ENCODE assay signal across 14 cellular contexts in the genomic region with DNA sequence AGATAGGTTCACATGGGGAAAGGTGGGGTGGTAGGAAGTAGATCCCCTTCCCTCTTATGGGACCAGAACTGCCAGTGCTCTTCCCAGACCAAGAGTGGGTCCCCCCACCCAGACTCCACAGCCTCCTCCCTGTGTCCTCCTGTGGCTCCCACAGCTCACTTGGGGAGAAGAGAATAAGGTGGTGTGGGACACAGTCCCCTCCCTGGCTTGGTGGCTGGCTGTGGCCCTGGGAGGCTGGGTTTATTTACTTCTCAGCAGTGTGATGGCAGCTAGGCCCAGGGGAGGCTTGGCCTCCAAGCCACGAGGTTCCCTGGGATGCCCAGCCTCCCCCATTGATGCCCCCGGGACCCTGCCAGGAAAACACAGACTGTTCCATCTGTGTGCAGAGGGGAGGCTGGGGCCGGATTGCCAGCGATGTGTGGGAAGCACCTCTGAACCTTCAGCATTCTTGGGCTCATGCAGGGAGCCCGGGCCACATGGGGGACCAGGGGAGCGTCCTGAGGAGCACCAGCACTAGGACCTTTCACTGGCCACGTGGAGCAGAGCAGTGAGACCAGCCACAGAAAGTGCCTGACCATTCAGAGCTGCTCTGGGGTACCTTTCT. TPM values are rescaled to one million over a fixed set of nuclear protein-coding genes. Genes with fewer than 3 reads are reported as not detected.
DNase-seq lines count a peak whose midpoint lies in the region; ATAC-seq and TF ChIP-seq lines count a peak whose summit lies in the region.
"Had no signal": no experiment of that assay in that cellular context is flagged by ENCODE, and none has a peak within 500 bp of the region (broad histone marks: within the 10 kb centered on the region; RNA-seq: fewer than 3 reads in every experiment).

No MANE protein-coding gene starts in this region.

- dilution Hi-C loops in IMR-90 (cut with HindIII; ENCODE audit: low sequenced_read_pairs, unreplicated experiment) = no loop called here

- H4K8ac ChIP-seq in IMR-90 (ENCODE audit: low read depth in 2 of 2, low read length in 2 of 2) = no peak overlapping the region

- H3K79me1 ChIP-seq in IMR-90 (ENCODE audit: low read depth in 1 of 2, low read length in 2 of 2) = peaks cover 20 to 42% of the 10 kb centered on the region in 2 experiments

- no peak for TF ChIP-seq POLR2A in IMR-90 (IDR thresholded peaks at IDR 0.05; ENCODE audit: low read depth, low read length)

- DNase-seq in CD4-positive, alpha-beta T cell = no peak
- DNase-seq in IMR-90 (no peak), osteoblast (ENCODE audit: insufficient read length, low spot score, missing footprints) (peak; percentile 87), endothelial cell (ENCODE audit: low spot score) (no peak)
- no peak for DNase-seq in central memory CD8-positive, alpha-beta T cell (ENCODE audit: low spot score in 2 of 2)
- DNase-seq in stimulated activated naive CD4-positive, alpha-beta T cell treated with Interleukin-2 at 50 U/mL for 16 hours (lab: John Stamatoyannopoulos, UW) = no peak
- no peak for DNase-seq in stimulated activated CD4-positive, alpha-beta T cell treated with anti-CD3 and anti-CD28 coated beads, Interleukin-12 subunit alpha, Interleukin-12 subunit beta, amount 100 ng/mL, for 4 hours
- DNase-seq: DND-41, foreskin keratinocyte had no signal

- peak overlapping the region; percentile 40 for H2AK9ac ChIP-seq in IMR-90 (replicated peaks; ENCODE audit: low read depth, low read length, poor library complexity)

- no peak overlapping the region for H3K27ac ChIP-seq in CD4-positive, alpha-beta T cell (ENCODE audit: low read depth, low read length)
- H3K27ac ChIP-seq in IMR-90 (ENCODE audit: insufficient read depth, low read length) (no peak overlapping the region), osteoblast (ENCODE audit: low read depth, low read length) (no peak overlapping the region)
- H3K27ac ChIP-seq: cardiac muscle cell, foreskin keratinocyte, SJCRH30 had no signal

- no peak for TF ChIP-seq CTCF in CD4-positive, alpha-beta T cell (IDR thresholded peaks at IDR 0.05)
- no peak for TF ChIP-seq CTCF in IMR-90 (conservative IDR thresholded peaks at IDR 0.05; ENCODE audit: low read depth, low read length)
- no peak for TF ChIP-seq CTCF in osteoblast (IDR thresholded peaks at IDR 0.05; ENCODE audit: extremely low read depth, low read depth, low read length)
- TF ChIP-seq CTCF in endothelial cell (IDR thresholded peaks at IDR 0.05; ENCODE audit: unreplicated experiment) = no peak

- in situ Hi-C loops in IMR-90 (cut with MboI; ENCODE audit: low sequenced_read_pairs) = no loop called here

- peaks cover 22% of the 10 kb centered on the region for H3K79me2 ChIP-seq in osteoblast (ENCODE audit: insufficient read depth, low read length)

- no peak for TF ChIP-seq RAD21 in IMR-90 (IDR thresholded peaks at IDR 0.05; ENCODE audit: low read length)

- no peaks in the 10 kb centered on the region for H3K27me3 Mint-ChIP-seq in CD4-positive, alpha-beta T cell
- H3K27me3 Mint-ChIP-seq in central memory CD8-positive, alpha-beta T cell = no peaks in the 10 kb centered on the region
- peaks cover 25% of the 10 kb centered on the region for H3K27me3 Mint-ChIP-seq in endothelial cell (ENCODE audit: unreplicated experiment)

- no peak overlapping the region for H2BK15ac ChIP-seq in IMR-90 (ENCODE audit: low read depth, low read length)

- no peak overlapping the region for H3K9ac ChIP-seq in IMR-90 (ENCODE audit: low read depth, low read length)

- H3K4me1 ChIP-seq in IMR-90 (ENCODE audit: control insufficient read depth, insufficient read depth, low read length) (peaks cover 20% of the 10 kb centered on the region), osteoblast (ENCODE audit: insufficient read depth, low read length) (peaks cover 20% of the 10 kb centered on the region)

- POLR2A ChIA-PET in CD4-positive, alpha-beta T cell (lab: Charles Lee) = interaction anchor here (0.6 to 1.5 kb wide), 2 partner anchors 48 to 63 kb away, joined by 4 to 9 read pairs; partner anchors contain the start of genes HILPDA and RBM28
- POLR2A ChIA-PET in IMR-90 (lab: Charles Lee; ENCODE audit: unreplicated experiment) = no interaction called here

- CTCF ChIA-PET in CD4-positive, alpha-beta T cell (lab: Charles Lee) = interaction anchor here (1.4 to 3.1 kb wide), 3 partner anchors 8 to 60 kb away, joined by 4 to 9 read pairs (median 8); no protein-coding TSS in a partner anchor
- CTCF ChIA-PET in IMR-90 (lab: Yijun Ruan, JAX) = interaction anchor here (0.6 to 1.3 kb wide), 4 partner anchors 18 to 89 kb away, joined by 3 to 4 read pairs (median 3); no protein-coding TSS in a partner anchor

- H2AK5ac ChIP-seq in IMR-90 (ENCODE audit: low read depth, low read length) = no peak overlapping the region; the same call in 1 of the 2 replicates

- H2BK20ac ChIP-seq in IMR-90 (ENCODE audit: low read depth, low read length) = no peak overlapping the region

- no TSS peak for BruUV-seq in IMR-90 (replicated peaks; lab: Mats Ljungman, UMichigan)

- no peak overlapping the region for H2BK120ac ChIP-seq in IMR-90 (ENCODE audit: low read depth, low read length)

- H2AFZ ChIP-seq in IMR-90 (replicated peaks; ENCODE audit: low read length, poor library complexity) (no peak overlapping the region), osteoblast (ENCODE audit: low read length) (no peak overlapping the region)

- intact Hi-C loops in CD4-positive, alpha-beta T cell (cut with DNase I, micrococcal nuclease) = loop anchor here in 1 of 2 experiments (5.0 kb wide), 2 partner anchors 65 to 755 kb away; partner anchors contain the start of genes RBM28 and SND1
- intact Hi-C loops in IMR-90 (cut with micrococcal nuclease) = no loop called here

- H3K4me3 ChIP-seq in IMR-90 (ENCODE audit: insufficient read depth, low read depth, low read length) (no peak overlapping the region), osteoblast (ENCODE audit: insufficient read depth, low read length) (no peak overlapping the region)
- H3K4me3 ChIP-seq: cardiac muscle cell, SJCRH30 had no signal

- H3K23ac ChIP-seq in IMR-90 (ENCODE audit: low read depth, low read length) = no peak overlapping the region

- peaks cover 61% of the 10 kb centered on the region for H3K4me1 Mint-ChIP-seq in CD4-positive, alpha-beta T cell (ENCODE audit: low read depth)
- peaks cover 44% of the 10 kb centered on the region for H3K4me1 Mint-ChIP-seq in central memory CD8-positive, alpha-beta T cell
- peaks cover 11% of the 10 kb centered on the region for H3K4me1 Mint-ChIP-seq in endothelial cell (ENCODE audit: unreplicated experiment)

- no peak overlapping the region for H3K56ac ChIP-seq in IMR-90 (ENCODE audit: extremely low read depth, insufficient read depth, low read length)

- no peaks in the 10 kb centered on the region for H3K27me3 ChIP-seq in CD4-positive, alpha-beta T cell (ENCODE audit: control insufficient read depth, insufficient read depth, low read length)
- no peaks in the 10 kb centered on the region for H3K27me3 ChIP-seq in IMR-90 (ENCODE audit: control insufficient read depth, insufficient read depth, low read length)
- H3K27me3 ChIP-seq in osteoblast (ENCODE audit: insufficient read depth, low read length) = peaks cover 2% of the 10 kb centered on the region
- H3K27me3 ChIP-seq: foreskin keratinocyte, right atrium auricular region, SJCRH30 had no signal

- no peak overlapping the region for H4K5ac ChIP-seq in IMR-90 (ENCODE audit: low read depth, low read length)

- peaks cover 12% of the 10 kb centered on the region for H3K36me3 Mint-ChIP-seq in CD4-positive, alpha-beta T cell (ENCODE audit: low read depth)
- H3K36me3 Mint-ChIP-seq in central memory CD8-positive, alpha-beta T cell (ENCODE audit: insufficient read depth) = peaks cover 3% of the 10 kb centered on the region
- no peaks in the 10 kb centered on the region for H3K36me3 Mint-ChIP-seq in endothelial cell (ENCODE audit: low read depth, unreplicated experiment)

- no peak overlapping the region for H3K18ac ChIP-seq in IMR-90 (ENCODE audit: low read depth, low read length)

- H3K4ac ChIP-seq in IMR-90 (ENCODE audit: low read depth, low read length) = no peak overlapping the region

- H3K14ac ChIP-seq in IMR-90 (replicated peaks; ENCODE audit: low read depth, low read length) = no peak overlapping the region

- H3K9me3 Mint-ChIP-seq in CD4-positive, alpha-beta T cell = no peaks in the 10 kb centered on the region
- no peaks in the 10 kb centered on the region for H3K9me3 Mint-ChIP-seq in central memory CD8-positive, alpha-beta T cell
- no peaks in the 10 kb centered on the region for H3K9me3 Mint-ChIP-seq in endothelial cell (ENCODE audit: unreplicated experiment)

- no peak overlapping the region for H4K91ac ChIP-seq in IMR-90 (ENCODE audit: insufficient read depth, low read depth, low read length)

- no peaks in the 10 kb centered on the region for H3K36me3 ChIP-seq in IMR-90 (ENCODE audit: control insufficient read depth, insufficient read depth, low read length)
- H3K36me3 ChIP-seq in osteoblast (ENCODE audit: insufficient read depth, low read length) = no peaks in the 10 kb centered on the region
- H3K36me3 ChIP-seq: cardiac muscle cell, right atrium auricular region, SJCRH30 had no signal

- no peak overlapping the region for H2BK5ac ChIP-seq in IMR-90 (ENCODE audit: low read depth, low read length, poor library complexity, severe bottlenecking)

- WGBS in IMR-90 (ENCODE audit: extremely low coverage in 2 of 2, insufficient read length in 1 of 2), 2 experiments = 89% methylated on average over 5 of the region's 7 CpGs; no CpG with 5 or more reads in 1 of the 2 experiments

- H3K4me2 ChIP-seq in IMR-90 (ENCODE audit: low read depth, low read length) = no peak overlapping the region; the same call in 1 of the 2 replicates
- no peak overlapping the region for H3K4me2 ChIP-seq in osteoblast (ENCODE audit: insufficient read depth, low read length)

- H3K9me3 ChIP-seq in CD4-positive, alpha-beta T cell (ENCODE audit: control insufficient read depth, low read length) = no peaks in the 10 kb centered on the region
- H3K9me3 ChIP-seq in IMR-90 (ENCODE audit: control insufficient read depth, insufficient read depth, low read length) (no peaks in the 10 kb centered on the region), osteoblast (ENCODE audit: low read depth, low read length) (no peaks in the 10 kb centered on the region)
- H3K9me3 ChIP-seq: right atrium auricular region, SJCRH30 had no signal

- ATAC-seq in CD4-positive, alpha-beta T cell (ENCODE audit: poor library complexity) = no peak
- ATAC-seq in IMR-90 (ENCODE audit: low read depth) (no peak), HG03196 (IDR thresholded peaks at IDR 0.05; ENCODE audit: unreplicated experiment) (no peak)
- no peak for ATAC-seq in central memory CD8-positive, alpha-beta T cell (replicated peaks; ENCODE audit: extremely low read depth, poor library complexity, severe bottlenecking)
- ATAC-seq: foreskin keratinocyte, left lobe of liver had no signal

- H4K20me1 ChIP-seq in IMR-90 (ENCODE audit: insufficient read depth, low read length) (peaks cover 12% of the 10 kb centered on the region), osteoblast (ENCODE audit: insufficient read depth, low read length) (peaks cover 21% of the 10 kb centered on the region)

- H3K9me1 ChIP-seq in IMR-90 (ENCODE audit: insufficient read depth, low read length) = peaks cover 9% of the 10 kb centered on the region; the same call in 1 of the 2 replicates

- peak overlapping the region; percentile 87 for H3K4me3 Mint-ChIP-seq in CD4-positive, alpha-beta T cell
- H3K4me3 Mint-ChIP-seq in central memory CD8-positive, alpha-beta T cell = peak overlapping the region; percentile 84
- H3K4me3 Mint-ChIP-seq in endothelial cell (ENCODE audit: unreplicated experiment) = no peak overlapping the region

- peak overlapping the region; percentile 78 for H3K27ac Mint-ChIP-seq in CD4-positive, alpha-beta T cell
- peak overlapping the region; percentile 46 for H3K27ac Mint-ChIP-seq in central memory CD8-positive, alpha-beta T cell (ENCODE audit: low read depth)
- H3K27ac Mint-ChIP-seq in endothelial cell (ENCODE audit: unreplicated experiment) = no peak overlapping the region

RNA-seq across cellular contexts. Expression of gene IMPDH1, which starts 2.7 kb away (rescaled TPM):
- 10 to 100 TPM; 26.5 to 27.0 TPM for total RNA-seq in CD4-positive, alpha-beta T cell
- total RNA-seq in IMR-90 (2012; rRNA removed) (45.3 and 49.5 TPM in 2 replicates), osteoblast (31.5 and 35.8 TPM in 2 replicates), endothelial cell (ENCODE audit: unreplicated experiment) (7.5 TPM)
- polyA plus RNA-seq in IMR-90 (2012; rRNA removed) = 69.3 and 72.0 TPM in 2 replicates
- polyA plus RNA-seq in IMR-90 (2012; cell fraction: cytosol; rRNA removed) = 76.2 and 79.9 TPM in 2 replicates
- 87.3 and 216 TPM in 2 replicates for polyA plus RNA-seq in IMR-90 (2012; cell fraction: nucleus; rRNA removed; ENCODE audit: low replicate concordance)

RNA-seq across cellular contexts. Expression of gene PRRT4, which starts 45.6 kb away (rescaled TPM):
- total RNA-seq in CD4-positive, alpha-beta T cell = under 1 TPM; 0.47 to 0.63 TPM
- total RNA-seq in IMR-90 (2012; rRNA removed) (not detected in 2 replicates), osteoblast (not detected in 2 replicates), endothelial cell (ENCODE audit: unreplicated experiment) (10.8 TPM)
- polyA plus RNA-seq in IMR-90 (2012; rRNA removed) = not detected in 2 replicates
- polyA plus RNA-seq in IMR-90 (2012; cell fraction: cytosol; rRNA removed) = 0.03 TPM in 1 of 2 replicates, not detected in the other
- 0.03 and 0.08 TPM in 2 replicates for polyA plus RNA-seq in IMR-90 (2012; cell fraction: nucleus; rRNA removed; ENCODE audit: low replicate concordance)
- total RNA-seq: left lobe of liver had no signal

RNA-seq across cellular contexts. Expression of gene HILPDA, which starts 48.6 kb away (rescaled TPM):
- 1 to 10 TPM; 1.7 TPM for total RNA-seq in CD4-positive, alpha-beta T cell
- total RNA-seq in IMR-90 (2012; rRNA removed) (23.6 and 31.2 TPM in 2 replicates), osteoblast (10.9 and 13.8 TPM in 2 replicates), endothelial cell (ENCODE audit: unreplicated experiment) (13.1 TPM)
- 29.8 and 35.6 TPM in 2 replicates for polyA plus RNA-seq in IMR-90 (2012; rRNA removed)
- 24.4 and 28.0 TPM in 2 replicates for polyA plus RNA-seq in IMR-90 (2012; cell fraction: cytosol; rRNA removed)
- 17.9 and 23.2 TPM in 2 replicates for polyA plus RNA-seq in IMR-90 (2012; cell fraction: nucleus; rRNA removed; ENCODE audit: low replicate concordance)
